ENCODE assay signal across 15 cellular contexts in the genomic region with DNA sequence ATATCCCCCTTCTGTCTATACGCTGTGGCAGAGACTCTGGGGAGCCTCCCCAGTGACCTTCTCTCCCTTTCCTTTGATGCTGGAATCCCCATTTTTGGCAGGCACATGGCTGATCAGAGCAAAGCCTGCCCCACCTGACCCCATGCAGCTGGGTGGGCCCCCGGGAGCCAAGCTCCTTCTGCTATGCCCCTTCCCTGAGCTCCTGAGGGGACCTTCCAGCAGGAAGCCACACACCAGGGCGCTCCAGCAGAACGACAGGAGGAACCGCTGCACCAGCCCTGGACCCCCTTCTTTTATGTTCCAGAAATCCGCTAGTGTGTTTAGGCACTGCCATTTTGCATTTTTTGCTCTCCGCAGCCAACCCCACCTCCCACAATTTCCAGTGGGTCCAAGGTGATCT. TPM values are rescaled to one million over a fixed set of nuclear protein-coding genes. Genes with fewer than 3 reads are reported as not detected.
DNase-seq lines count a peak whose midpoint lies in the region; ATAC-seq and TF ChIP-seq lines count a peak whose summit lies in the region.
"Had no signal": no experiment of that assay in that cellular context is flagged by ENCODE, and none has a peak within 500 bp of the region (broad histone marks: within the 10 kb centered on the region; RNA-seq: fewer than 3 reads in every experiment).

No MANE protein-coding gene starts in this region.

- DNase-seq in MCF 10A (ENCODE audit: unreplicated experiment) (no peak), mammary epithelial cell (no peak), mesenteric fat pad (ENCODE audit: low spot score) (peak; percentile 78), type B pancreatic cell (ENCODE audit: extremely low spot score, unreplicated experiment) (no peak)
- DNase-seq in activated CD8-positive, alpha-beta T cell treated with anti-CD3 and anti-CD28 coated beads for 36 hours: no peak
- no peak for DNase-seq in activated CD4-positive, alpha-beta T cell treated with anti-CD3 and anti-CD28 coated beads for 1 hour
- DNase-seq in activated CD4-positive, alpha-beta T cell treated with anti-CD3 and anti-CD28 coated beads, Interleukin-2, amount 50 U/mL, for 48 hours: no peak
- DNase-seq: body of pancreas; cortex of kidney; left lung; NCI-H1694 treated with DMSO at 0.1 percent for 48 hours; NCI-H446; stimulated activated naive CD8-positive, alpha-beta T cell treated with anti-CD3 and anti-CD28 coated beads, Interleukin-15, amount 100 ng/mL, for 72 hours had no signal

- H3K4me1 ChIP-seq in mammary epithelial cell (ENCODE audit: insufficient read depth, low read length): no peaks in the 10 kb centered on the region
- H3K4me1 ChIP-seq: body of pancreas, left lung had no signal

- POLR2A ChIA-PET in MCF 10A (lab: Yijun Ruan, JAX): no interaction called here
- POLR2A ChIA-PET in activated CD8-positive, alpha-beta T cell treated with anti-CD3 and anti-CD28 coated beads for 36 hours (lab: Charles Lee): no interaction called here

- CTCF ChIA-PET in MCF 10A (lab: Yijun Ruan, JAX) (no interaction called here), mammary epithelial cell (lab: Charles Lee; ENCODE audit: low non-redundant PET) (no interaction called here)
- CTCF ChIA-PET in activated CD8-positive, alpha-beta T cell treated with anti-CD3 and anti-CD28 coated beads for 36 hours (lab: Charles Lee): interaction anchor here (0.6 to 1.4 kb wide), 4 partner anchors 22 to 600 kb away, joined by 3 read pairs; no protein-coding TSS in a partner anchor

- BruUV-seq in MCF 10A (replicated peaks; lab: Mats Ljungman, UMichigan) (no TSS peak), mammary epithelial cell (replicated peaks; lab: Mats Ljungman, UMichigan) (no TSS peak)

- TF ChIP-seq CTCF in MCF 10A (IDR thresholded peaks at IDR 0.05; ENCODE audit: unreplicated experiment): no peak
- no peak for TF ChIP-seq CTCF in mammary epithelial cell (conservative IDR thresholded peaks at IDR 0.05 in 1 of 2, IDR thresholded peaks at IDR 0.05 in 1 of 2; ENCODE audit: extremely low read depth in 1 of 2, insufficient read depth in 1 of 2, low read depth in 1 of 2, low read length in 2 of 2)
- TF ChIP-seq CTCF in activated CD8-positive, alpha-beta T cell treated with anti-CD3 and anti-CD28 coated beads for 36 hours (IDR thresholded peaks at IDR 0.05): no peak
- no peak for TF ChIP-seq CTCF in type B pancreatic cell (conservative IDR thresholded peaks at IDR 0.05)

- in situ Hi-C loops in mammary epithelial cell (cut with MboI; ENCODE audit: low sequenced_read_pairs in 2 of 2): no loop called here

- no peaks in the 10 kb centered on the region for H3K9me3 ChIP-seq in mammary epithelial cell (replicated peaks; ENCODE audit: insufficient read depth, low read length)
- H3K9me3 ChIP-seq: body of pancreas, left lung had no signal

- peaks cover 1% of the 10 kb centered on the region for H3K36me3 ChIP-seq in mammary epithelial cell (ENCODE audit: insufficient read depth, low read length)

- H3K9me3 Mint-ChIP-seq in MCF 10A (ENCODE audit: unreplicated experiment) (no peaks in the 10 kb centered on the region), type B pancreatic cell (no peaks in the 10 kb centered on the region)
- H3K9me3 Mint-ChIP-seq in activated CD8-positive, alpha-beta T cell treated with anti-CD3 and anti-CD28 coated beads for 36 hours: no peaks in the 10 kb centered on the region
- H3K9me3 Mint-ChIP-seq: activated naive CD4-positive, alpha-beta T cell treated with anti-CD3 and anti-CD28 coated beads for 36 hours; stimulated activated naive CD8-positive, alpha-beta T cell treated with anti-CD3 and anti-CD28 coated beads, Interleukin-15, amount 100 ng/mL, for 72 hours had no signal

- H3K27me3 Mint-ChIP-seq in MCF 10A (ENCODE audit: insufficient read depth, unreplicated experiment) (no peaks in the 10 kb centered on the region), type B pancreatic cell (no peaks in the 10 kb centered on the region)
- no peaks in the 10 kb centered on the region for H3K27me3 Mint-ChIP-seq in activated CD8-positive, alpha-beta T cell treated with anti-CD3 and anti-CD28 coated beads for 36 hours
- H3K27me3 Mint-ChIP-seq: stimulated activated naive CD8-positive, alpha-beta T cell treated with anti-CD3 and anti-CD28 coated beads, Interleukin-15, amount 100 ng/mL, for 72 hours had no signal

- no peak overlapping the region for H3K4me3 Mint-ChIP-seq in MCF 10A (ENCODE audit: unreplicated experiment)
- no peak overlapping the region for H3K4me3 Mint-ChIP-seq in activated CD8-positive, alpha-beta T cell treated with anti-CD3 and anti-CD28 coated beads for 36 hours
- H3K4me3 Mint-ChIP-seq in type B pancreatic cell: no peak overlapping the region
- H3K4me3 Mint-ChIP-seq: activated naive CD4-positive, alpha-beta T cell treated with anti-CD3 and anti-CD28 coated beads for 36 hours; stimulated activated naive CD8-positive, alpha-beta T cell treated with anti-CD3 and anti-CD28 coated beads, Interleukin-15, amount 100 ng/mL, for 72 hours had no signal

- ATAC-seq in activated CD8-positive, alpha-beta T cell treated with anti-CD3 and anti-CD28 coated beads for 36 hours: no peak
- ATAC-seq in esophagus mucosa: no peak
- ATAC-seq: body of pancreas had no signal

- H3K4me1 Mint-ChIP-seq in MCF 10A (ENCODE audit: insufficient read depth, unreplicated experiment): no peaks in the 10 kb centered on the region
- no peaks in the 10 kb centered on the region for H3K4me1 Mint-ChIP-seq in activated CD8-positive, alpha-beta T cell treated with anti-CD3 and anti-CD28 coated beads for 36 hours (ENCODE audit: low read depth)
- H3K4me1 Mint-ChIP-seq in type B pancreatic cell (ENCODE audit: unreplicated experiment): no peaks in the 10 kb centered on the region

- H3K4me2 ChIP-seq in mammary epithelial cell (ENCODE audit: insufficient read depth, low read depth, low read length): no peak overlapping the region

- 100% methylated on average over 4 of the region's 7 CpGs for WGBS in mammary epithelial cell (ENCODE audit: low coverage, missing lambda C conversion rate)

- H3K27ac ChIP-seq in mammary epithelial cell (ENCODE audit: insufficient read depth, low read depth, low read length): no peak overlapping the region
- H3K27ac ChIP-seq: body of pancreas, left lung had no signal

- intact Hi-C loops in MCF 10A (cut with micrococcal nuclease) (no loop called here), mammary epithelial cell (cut with micrococcal nuclease) (no loop called here)
- intact Hi-C loops in activated CD8-positive, alpha-beta T cell treated with anti-CD3 and anti-CD28 coated beads for 36 hours (cut with micrococcal nuclease): no loop called here

- H3K27ac Mint-ChIP-seq in MCF 10A (ENCODE audit: low read depth, unreplicated experiment) (peak overlapping the region; percentile 57), type B pancreatic cell (peak overlapping the region; percentile 53)
- peak overlapping the region; percentile 30 for H3K27ac Mint-ChIP-seq in activated CD8-positive, alpha-beta T cell treated with anti-CD3 and anti-CD28 coated beads for 36 hours

- no peak overlapping the region for H2AFZ ChIP-seq in mammary epithelial cell (ENCODE audit: low read depth, low read length)

- no peak overlapping the region for H3K9ac ChIP-seq in mammary epithelial cell (ENCODE audit: insufficient read depth, low read length)

- no peaks in the 10 kb centered on the region for H4K20me1 ChIP-seq in mammary epithelial cell (ENCODE audit: insufficient read depth, low read length)

- H3K27me3 ChIP-seq in mammary epithelial cell (ENCODE audit: insufficient read depth, low read length): no peaks in the 10 kb centered on the region
- H3K27me3 ChIP-seq: body of pancreas, left lung had no signal

- dilution Hi-C loops in mammary epithelial cell (cut with HindIII; ENCODE audit: low sequenced_read_pairs): loop anchor here (10.0 kb wide), 1 partner anchor 135 kb away; no protein-coding TSS in a partner anchor

- no peaks in the 10 kb centered on the region for H3K79me2 ChIP-seq in mammary epithelial cell (ENCODE audit: insufficient read depth, low read length)

- no peak overlapping the region for H3K4me3 ChIP-seq in mammary epithelial cell (replicated peaks in 1 of 3; ENCODE audit: insufficient read depth in 1 of 3, low read depth in 2 of 3, low read length in 3 of 3)
- H3K4me3 ChIP-seq: body of pancreas, left lung had no signal

- H3K36me3 Mint-ChIP-seq in MCF 10A (ENCODE audit: insufficient read depth, unreplicated experiment) (peaks cover 20% of the 10 kb centered on the region), type B pancreatic cell (peaks cover 12% of the 10 kb centered on the region)
- H3K36me3 Mint-ChIP-seq in activated CD8-positive, alpha-beta T cell treated with anti-CD3 and anti-CD28 coated beads for 36 hours (ENCODE audit: low read depth): no peaks in the 10 kb centered on the region

RNA-seq across cellular contexts. Expression of a gene that starts 44.6 kb away (rescaled TPM):
- total RNA-seq in MCF 10A (2022): 23.4 and 29.7 TPM in 2 replicates
- 10 to 100 TPM; 20.0 to 32.3 TPM for total RNA-seq in mammary epithelial cell
- polyA plus RNA-seq in mammary epithelial cell: 16.2 TPM
- polyA minus RNA-seq in mammary epithelial cell: 16.5 TPM
- 10 to 100 TPM; 34.6 to 35.8 TPM for total RNA-seq in activated CD8-positive, alpha-beta T cell treated with anti-CD3 and anti-CD28 coated beads for 36 hours
- total RNA-seq in mesenteric fat pad: 17.4 TPM
- total RNA-seq in type B pancreatic cell (ENCODE audit: low replicate concordance): 38.3 and 40.4 TPM in 2 replicates
- total RNA-seq in esophagus mucosa: 24.0 TPM
